15 cellular contexts compared by ENCODE assay signal in the genomic region with DNA sequence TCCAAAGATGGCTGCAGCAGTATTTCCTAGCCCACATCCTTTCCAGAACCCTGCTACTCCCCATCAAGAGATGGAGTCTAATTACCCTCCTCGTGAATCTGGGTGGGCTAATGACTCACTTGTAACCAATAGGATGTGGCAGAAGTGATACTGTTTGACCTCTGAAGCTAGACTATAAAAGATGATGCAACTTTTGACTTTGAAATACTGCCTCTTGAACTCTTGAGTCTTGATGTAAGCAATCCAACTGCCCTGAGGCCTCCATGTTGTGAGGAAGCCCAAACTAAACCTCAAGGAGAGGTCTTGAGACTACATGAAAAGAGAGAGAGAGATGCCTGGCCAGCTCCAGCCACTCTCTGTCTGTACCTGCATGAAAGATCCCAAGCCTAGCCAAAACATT.
"Had no signal": no experiment of that assay in that cellular context is flagged by ENCODE, and none has a peak within 500 bp of the region (broad histone marks: within the 10 kb centered on the region; RNA-seq: fewer than 3 reads in every experiment).

No MANE protein-coding gene starts in this region.

- H3K36me3 ChIP-seq: lower lobe of right lung, neutrophil, thyroid gland had no signal

- H3K4me3 ChIP-seq: gastroesophageal sphincter, lower lobe of right lung, skin epidermis, thyroid gland had no signal

- H3K9me3 ChIP-seq: lower lobe of right lung, neutrophil, thyroid gland had no signal

- H3K27me3 ChIP-seq: gastroesophageal sphincter, neutrophil, thyroid gland had no signal

- H3K4me1 ChIP-seq: gastroesophageal sphincter, lower lobe of right lung, thyroid gland had no signal

- DNase-seq: activated CD4-positive, alpha-beta T cell treated with anti-CD3 and anti-CD28 coated beads, Interleukin-2, amount 50 U/mL, for 48 hours; activated CD4-positive, CD25-positive, alpha-beta regulatory T cell treated with anti-CD3 and anti-CD28 coated beads, Interleukin-2, amount 50 U/mL, for 72 hours; activated CD8-positive, alpha-beta memory T cell treated with anti-CD3 and anti-CD28 coated beads, Interleukin-2, amount 50 U/mL, for 4 hours; activated T-cell treated with anti-CD3 and anti-CD28 coated beads, Interleukin-2, amount 50 U/mL, for 72 hours; caudate nucleus; effector memory CD4-positive, alpha-beta T cell; hypothalamus; lower lobe of right lung; retina; stimulated activated CD4-positive, alpha-beta T cell treated with anti-CD3 and anti-CD28 coated beads, Interleukin-4, amount 100 ng/mL, for 4 hours; thyroid gland had no signal

- H3K27ac ChIP-seq: epithelial cell of prostate, gastroesophageal sphincter, lower lobe of right lung, neutrophil, skin epidermis, thyroid gland had no signal

- ATAC-seq: gastroesophageal sphincter, lower lobe of right lung had no signal
